Comparison of ENCODE assay signal across 8 cellular contexts in genomic region chr13:34941835-34942731, GRCh38. TPM values are rescaled to one million over a fixed set of nuclear protein-coding genes. Genes with fewer than 3 reads are reported as not detected.
DNase-seq lines count a peak whose midpoint lies in the region; ATAC-seq and FAIRE-seq lines count a peak whose summit lies in the region.

Gene NBEA (plus strand): TSS chr13:34942270. CDS start chr13:34942821, 551 bp downstream.

- H3K27ac ChIP-seq in SJCRH30 (no peak within 1 kb of the TSS), neuronal stem cell (replicated peaks; ENCODE audit: low read length) (peak within 1 kb of the TSS; percentile 98), substantia nigra (ENCODE audit: low read depth, low read length, poor library complexity, severe bottlenecking) (peak within 1 kb of the TSS; percentile 55)

- no peak for FAIRE-seq in frontal cortex (lab: Jason Lieb, UNC)

- H3K4ac ChIP-seq in neuronal stem cell (ENCODE audit: low read length): no peak within 1 kb of the TSS

- H3K4me1 ChIP-seq in SJCRH30: no peaks in the 10 kb centered on the region
- H3K4me1 ChIP-seq in neuronal stem cell (ENCODE audit: control insufficient read depth in 2 of 2, insufficient read depth in 1 of 2, low read depth in 1 of 2, low read length in 2 of 2): peaks cover 4 to 11% of the 10 kb centered on the region in 2 donors

- DNase-seq in DMS53 treated with DMSO at 0.1 percent for 48 hours (lab: John Stamatoyannopoulos, UW; ENCODE audit: unreplicated experiment) (peak; percentile 73), LHCN-M2 (ENCODE audit: low read depth) (peak; percentile 46), SJCRH30 (peak; percentile 82 to 85), frontal cortex (ENCODE audit: low spot score in 2 of 2) (peak; percentile 72 to 81), neuronal stem cell (ENCODE audit: low spot score) (peak; percentile 85), substantia nigra (lab: John Stamatoyannopoulos, UW) (peak; percentile 7 to 92 (median 68))
- peak; percentile 57 for DNase-seq in activated naive CD4-positive, alpha-beta T cell treated with Interleukin-2 at 50 U/mL for 16 hours

- H3K9me3 ChIP-seq in SJCRH30 (replicated peaks) (no peaks in the 10 kb centered on the region), neuronal stem cell (replicated peaks in 1 of 2; ENCODE audit: control insufficient read depth in 2 of 2, insufficient read depth in 1 of 2, low read depth in 1 of 2, low read length in 2 of 2) (no peaks in the 10 kb centered on the region)

- H2BK15ac ChIP-seq in neuronal stem cell (ENCODE audit: low read length): peak within 1 kb of the TSS; percentile 49

- H3K18ac ChIP-seq in neuronal stem cell (ENCODE audit: low read length): peak within 1 kb of the TSS; percentile 97

- no peak within 1 kb of the TSS for H4K8ac ChIP-seq in neuronal stem cell (ENCODE audit: low read depth, low read length)

- H3K14ac ChIP-seq in neuronal stem cell (ENCODE audit: low read length): peak within 1 kb of the TSS; percentile 97

- H2BK5ac ChIP-seq in neuronal stem cell (ENCODE audit: low read length): peak within 1 kb of the TSS; percentile 90

- H4K91ac ChIP-seq in neuronal stem cell (ENCODE audit: low read depth, low read length, poor library complexity): peak within 1 kb of the TSS; percentile 92

- no peaks in the 10 kb centered on the region for H3K27me3 ChIP-seq in SJCRH30
- peaks cover 0 to 20% (median 0%) of the 10 kb centered on the region in 3 experiments for H3K27me3 ChIP-seq in neuronal stem cell (ENCODE audit: control insufficient read depth in 3 of 3, insufficient read depth in 3 of 3, low read depth in 1 of 3, low read length in 3 of 3)

- peak within 1 kb of the TSS; percentile 98 for H2AFZ ChIP-seq in neuronal stem cell (ENCODE audit: low read length)

- H2AK5ac ChIP-seq in neuronal stem cell (ENCODE audit: low read depth, low read length): no peak within 1 kb of the TSS

- H3K4me3 ChIP-seq in SJCRH30 (peak within 1 kb of the TSS; percentile 100), neuronal stem cell (ENCODE audit: low read length in 2 of 2) (peak within 1 kb of the TSS; percentile 74 to 99)

- H3K4me2 ChIP-seq in neuronal stem cell (ENCODE audit: insufficient read depth, low read length, poor library complexity, severe bottlenecking): peak within 1 kb of the TSS; percentile 67

- no CpG with 5 or more reads among the region's 76 CpGs for WGBS in neuronal stem cell (ENCODE audit: extremely low coverage in 2 of 2, insufficient read length in 2 of 2, insufficient replicate concordance in 1 of 2), 2 donors

- peak within 1 kb of the TSS; percentile 97 for H2BK12ac ChIP-seq in neuronal stem cell (ENCODE audit: low read length)

- no peaks in the 10 kb centered on the region for H3K79me1 ChIP-seq in neuronal stem cell (ENCODE audit: low read depth, low read length)

- H2BK120ac ChIP-seq in neuronal stem cell (ENCODE audit: low read depth, low read length): peak within 1 kb of the TSS; percentile 61

- H3K36me3 ChIP-seq in SJCRH30 (no peaks in the 10 kb centered on the region), neuronal stem cell (replicated peaks in 1 of 2; ENCODE audit: control insufficient read depth in 2 of 2, insufficient read depth in 2 of 2, low read length in 2 of 2) (no peaks in the 10 kb centered on the region)

- peak within 1 kb of the TSS; percentile 99 for H3K9ac ChIP-seq in neuronal stem cell (ENCODE audit: low read depth, low read length, poor library complexity)

- peak; percentile 61 for ATAC-seq in GM21737 (IDR thresholded peaks at IDR 0.05; ENCODE audit: unreplicated experiment)

- H3K23ac ChIP-seq in neuronal stem cell (ENCODE audit: low read depth, low read length, poor library complexity): peak within 1 kb of the TSS; percentile 85

RNA-seq across cellular contexts. Expression of gene NBEA, which starts in this region (rescaled TPM):
- total RNA-seq in LHCN-M2 (2014; rRNA removed): 0.51 and 0.75 TPM in 2 replicates
- 0.27 TPM for polyA plus RNA-seq in LHCN-M2 (2012)
- total RNA-seq in SJCRH30 (2014; rRNA removed; shearing (Covaris generic)): 4.7 and 5.3 TPM in 2 replicates
- 209 TPM for total RNA-seq in frontal cortex
- polyA plus RNA-seq in neuronal stem cell (2013, experiment 1 of 2): 7.3 TPM
- polyA plus RNA-seq in neuronal stem cell (2013, experiment 2 of 2): 7.4 TPM

Comparison
In these comparisons a context has a peak if more than half of its experiments do, and no peak if none do; other contexts are left out.
1. RNA of gene NBEA (total RNA-seq): 209 TPM in frontal cortex (single experiment); 4.7 to 5.3 TPM in SJCRH30 and 0.51 to 0.75 TPM in LHCN-M2; every median in the first group is over 10 times any median in the second.
2. Peak in DNase-seq in LHCN-M2; RNA of the gene not detected or under 1 TPM.
3. Peak in every context shown above with its lines, with median percentiles within 50 percentile points of each other: DNase-seq.